Comparison of ENCODE assay signal across 18 cellular contexts in genomic region chr3:171333784-171334464, GRCh38.
DNase-seq lines count a peak whose midpoint lies in the region; ATAC-seq, FAIRE-seq and TF ChIP-seq lines count a peak whose summit lies in the region.
"Had no signal": no experiment of that assay in that cellular context is flagged by ENCODE, and none has a peak within 500 bp of the region (broad histone marks: within the 10 kb centered on the region; RNA-seq: fewer than 3 reads in every experiment).

No MANE protein-coding gene starts in this region.

- peak; percentile 63 for ATAC-seq in activated naive CD8-positive, alpha-beta T cell treated with anti-CD3 and anti-CD28 coated beads, Interleukin-2, amount 50 U/mL, for 24 hours
- peak; percentile 48 to 62 for ATAC-seq in left cardiac atrium

- no peak overlapping the region for H3K4me3 Mint-ChIP-seq in activated naive CD8-positive, alpha-beta T cell treated with anti-CD3 and anti-CD28 coated beads, Interleukin-2, amount 50 U/mL, for 24 hours
- H3K4me3 Mint-ChIP-seq: activated naive CD4-positive, alpha-beta T cell treated with anti-CD3 and anti-CD28 coated beads for 36 hours; B cell had no signal

- intact Hi-C loops in left cardiac atrium (cut with DNase I): loop anchor here in 1 of 2 donors (5.0 kb wide), 1 partner anchor 63 kb away; no protein-coding TSS in a partner anchor

- H3K4me1 ChIP-seq in rectal smooth muscle tissue (ENCODE audit: control insufficient read depth, insufficient read depth, low read length): peaks cover 15% of the 10 kb centered on the region

- no peaks in the 10 kb centered on the region for H3K9me3 Mint-ChIP-seq in activated naive CD8-positive, alpha-beta T cell treated with anti-CD3 and anti-CD28 coated beads, Interleukin-2, amount 50 U/mL, for 24 hours
- H3K9me3 Mint-ChIP-seq: activated naive CD4-positive, alpha-beta T cell treated with anti-CD3 and anti-CD28 coated beads for 36 hours had no signal

- no peaks in the 10 kb centered on the region for H3K36me3 ChIP-seq in rectal smooth muscle tissue (ENCODE audit: control insufficient read depth, insufficient read depth, low read length)
- H3K36me3 ChIP-seq: neutrophil, spleen, WERI-Rb-1 had no signal

- no peaks in the 10 kb centered on the region for H3K27me3 Mint-ChIP-seq in activated naive CD8-positive, alpha-beta T cell treated with anti-CD3 and anti-CD28 coated beads, Interleukin-2, amount 50 U/mL, for 24 hours
- H3K27me3 Mint-ChIP-seq: B cell had no signal

- no peak overlapping the region for H3K9ac ChIP-seq in rectal smooth muscle tissue (ENCODE audit: low read length)
- H3K9ac ChIP-seq: KMS-11 had no signal

- peak; percentile 65 for FAIRE-seq in GM12892 (lab: Jason Lieb, UNC)

- no peak overlapping the region for H3K4me3 ChIP-seq in rectal smooth muscle tissue (ENCODE audit: low read length)
- H3K4me3 ChIP-seq: hepatocyte, spleen had no signal

- peaks cover 52% of the 10 kb centered on the region for H3K4me1 Mint-ChIP-seq in activated naive CD8-positive, alpha-beta T cell treated with anti-CD3 and anti-CD28 coated beads, Interleukin-2, amount 50 U/mL, for 24 hours

- peak overlapping the region; percentile 78 for H3K27ac ChIP-seq in rectal smooth muscle tissue (ENCODE audit: low read depth, low read length)
- H3K27ac ChIP-seq: hepatocyte, KMS-11, neutrophil, spleen, WERI-Rb-1 had no signal

- peaks cover 4% of the 10 kb centered on the region for H3K36me3 Mint-ChIP-seq in activated naive CD8-positive, alpha-beta T cell treated with anti-CD3 and anti-CD28 coated beads, Interleukin-2, amount 50 U/mL, for 24 hours (ENCODE audit: low read depth)

- TF ChIP-seq POLR2A in GM12892 (IDR thresholded peaks at IDR 0.05; ENCODE audit: low read depth, low read length): no peak

- DNase-seq in GM12892 (ENCODE audit: insufficient read length) (no peak), left cardiac atrium (no peak), DMS79 (lab: John Stamatoyannopoulos, UW) (no peak), NCI-H524 (lab: John Stamatoyannopoulos, UW) (no peak), GDM1 (lab: John Stamatoyannopoulos, UW) (no peak), cortex of kidney (lab: John Stamatoyannopoulos, UW) (no peak)
- no peak for DNase-seq in activated naive CD8-positive, alpha-beta T cell treated with anti-CD3 and anti-CD28 coated beads, Interleukin-2, amount 50 U/mL, for 24 hours
- DNase-seq: activated naive CD4-positive, alpha-beta T cell treated with anti-CD3 and anti-CD28 coated beads for 36 hours; DMS153; NCI-H1436; NCI-H510A treated with DMSO at 0.1 percent for 48 hours; spleen; WERI-Rb-1 had no signal

- peak overlapping the region; percentile 6 for H3K27ac Mint-ChIP-seq in activated naive CD8-positive, alpha-beta T cell treated with anti-CD3 and anti-CD28 coated beads, Interleukin-2, amount 50 U/mL, for 24 hours
- H3K27ac Mint-ChIP-seq: activated naive CD4-positive, alpha-beta T cell treated with anti-CD3 and anti-CD28 coated beads for 36 hours; B cell had no signal

- H3K27me3 ChIP-seq in rectal smooth muscle tissue (ENCODE audit: control insufficient read depth, insufficient read depth, low read length): no peaks in the 10 kb centered on the region
- H3K27me3 ChIP-seq: hepatocyte, neutrophil, spleen had no signal
